15 cellular contexts compared by ENCODE assay signal in the genomic region with DNA sequence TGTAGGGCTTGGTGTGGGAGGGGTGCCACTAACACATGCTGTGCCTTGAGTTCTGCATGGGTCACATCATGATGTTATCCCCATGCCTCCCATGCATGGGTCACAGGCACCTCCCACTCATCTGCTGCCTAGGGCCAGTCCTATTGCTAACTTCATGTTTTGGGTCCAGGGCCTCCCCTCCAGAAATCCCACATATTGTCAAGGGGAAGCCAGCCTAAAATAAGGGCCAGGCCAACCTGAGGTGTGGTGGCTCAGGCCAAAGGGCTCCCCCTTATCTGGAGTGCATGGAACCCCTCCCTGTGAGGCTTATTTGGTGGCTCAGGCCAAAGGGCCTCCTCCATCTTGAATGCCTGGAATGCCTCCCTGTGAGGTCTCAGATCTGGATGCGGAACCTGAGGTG.
"Had no signal": no experiment of that assay in that cellular context is flagged by ENCODE, and none has a peak within 500 bp of the region (broad histone marks: within the 10 kb centered on the region; RNA-seq: fewer than 3 reads in every experiment).

No MANE protein-coding gene starts in this region.

- DNase-seq: activated CD4-positive, alpha-beta T cell treated with anti-CD3 and anti-CD28 coated beads, Interleukin-2, amount 10 ng/mL, durations not matched to agents 24 days and 14 days; activated effector memory CD4-positive, alpha-beta T cell treated with anti-CD3 and anti-CD28 coated beads, Interleukin-2, amount 50 U/mL, for 16 hours; activated T-cell treated with anti-CD3 and anti-CD28 coated beads, Interleukin-2, amount 50 U/mL, for 4 hours; amniotic stem cell; dermis blood vessel endothelial cell; retina had no signal

- H3K4me1 ChIP-seq: pancreas had no signal

- H3K4me1 Mint-ChIP-seq: activated CD4-positive, alpha-beta T cell treated with anti-CD3 and anti-CD28 coated beads, Interleukin-2, amount 10 ng/mL, durations not matched to agents 24 days and 14 days; central memory CD8-positive, alpha-beta T cell; stimulated activated memory B cell treated with anti-CD40 and anti-IgM and Interleukin-4, amounts not matched to agents 10 μg/mL and 1 μg/mL and 100 μg/mL, for 72 hours had no signal

- H3K27ac ChIP-seq: body of pancreas, pancreas had no signal

- H3K36me3 ChIP-seq: pancreas had no signal

- H3K4me2 ChIP-seq: smooth muscle cell had no signal

- H3K4me3 Mint-ChIP-seq: activated CD4-positive, alpha-beta T cell treated with anti-CD3 and anti-CD28 coated beads, Interleukin-2, amount 10 ng/mL, durations not matched to agents 24 days and 14 days; activated T-cell treated with anti-CD3 and anti-CD28 coated beads, Interleukin-2, amount 50 U/mL, for 4 hours; central memory CD8-positive, alpha-beta T cell; stimulated activated memory B cell treated with anti-CD40 and anti-IgM and Interleukin-4, amounts not matched to agents 10 μg/mL and 1 μg/mL and 100 μg/mL, for 72 hours; T-helper 1 cell treated with Interleukin-12 subunit alpha and Interleukin-12 subunit beta and Interleukin-4 antibody, amounts not matched to agents 30 μg/mL and 1 μg/mL, for 36 hours; WTC11 had no signal

- ATAC-seq: activated naive CD4-positive, alpha-beta T cell treated with anti-CD3 and anti-CD28 coated beads, Interleukin-2, amount 50 U/mL, for 72 hours; activated T-cell treated with anti-CD3 and anti-CD28 coated beads, Interleukin-2, amount 50 U/mL, for 4 hours; body of pancreas; left colon; pancreas; stimulated activated memory B cell treated with anti-CD40 and anti-IgM and Interleukin-4, amounts not matched to agents 10 μg/mL and 1 μg/mL and 100 μg/mL, for 72 hours; WTC11 had no signal

- H3K4me3 ChIP-seq: body of pancreas, pancreas, smooth muscle cell had no signal

- H3K36me3 Mint-ChIP-seq: WTC11 had no signal

- H3K27me3 ChIP-seq: body of pancreas, pancreas had no signal

- H3K27me3 Mint-ChIP-seq: activated CD4-positive, alpha-beta T cell treated with anti-CD3 and anti-CD28 coated beads, Interleukin-2, amount 10 ng/mL, durations not matched to agents 24 days and 14 days had no signal

- H3K9me3 ChIP-seq: body of pancreas, pancreas had no signal

- H3K27ac Mint-ChIP-seq: activated CD4-positive, alpha-beta T cell treated with anti-CD3 and anti-CD28 coated beads, Interleukin-2, amount 10 ng/mL, durations not matched to agents 24 days and 14 days; stimulated activated memory B cell treated with anti-CD40 and anti-IgM and Interleukin-4, amounts not matched to agents 10 μg/mL and 1 μg/mL and 100 μg/mL, for 72 hours; T-helper 1 cell treated with Interleukin-12 subunit alpha and Interleukin-12 subunit beta and Interleukin-4 antibody, amounts not matched to agents 30 μg/mL and 1 μg/mL, for 36 hours; WTC11 had no signal
